ENCODE assay signal across 1 cellular context in genomic region chr14:61501714-61502458, GRCh38.
A peak's percentile ranks its signal among the peaks of the same experiment; 100 is the strongest.
TF ChIP-seq lines count a peak whose summit lies in the region.

No MANE protein-coding gene starts in this region.

TF ChIP-seq in H1, 55 proteins besides CTCF, POLR2A, EP300 and RAD21 (continued from another document):
- TF ChIP-seq ATF2 (IDR thresholded peaks at IDR 0.05; ENCODE audit: low read length) = no peak
- TF ChIP-seq SP4 (IDR thresholded peaks at IDR 0.05; ENCODE audit: low read length) = no peak
- no peak for TF ChIP-seq PHF8 (conservative IDR thresholded peaks at IDR 0.05; ENCODE audit: low read depth, low read length)
- no peak for TF ChIP-seq TCF12 (IDR thresholded peaks at IDR 0.05; ENCODE audit: low read depth, low read length)
- peak; percentile 69 for TF ChIP-seq SRF (IDR thresholded peaks at IDR 0.05; ENCODE audit: low read depth, low read length)
- no peak for TF ChIP-seq CBX8 (IDR thresholded peaks at IDR 0.05; ENCODE audit: borderline replicate concordance, low read depth, low read length)
- TF ChIP-seq RXRA (IDR thresholded peaks at IDR 0.05; ENCODE audit: insufficient read depth, low read depth, low read length) = no peak
- TF ChIP-seq RBBP5 (IDR thresholded peaks at IDR 0.05; ENCODE audit: borderline replicate concordance, low read depth, low read length) = no peak
- TF ChIP-seq ATF3 (IDR thresholded peaks at IDR 0.05; ENCODE audit: insufficient read depth, low read depth, low read length) = no peak
- no peak for TF ChIP-seq POU5F1 (IDR thresholded peaks at IDR 0.05; ENCODE audit: low read depth, low read length)
- no peak for TF ChIP-seq GABPA (IDR thresholded peaks at IDR 0.05; ENCODE audit: borderline replicate concordance, insufficient read depth, low read length)
- no peak for TF ChIP-seq CEBPB (IDR thresholded peaks at IDR 0.05; ENCODE audit: low read depth, low read length)
- no peak for TF ChIP-seq SUZ12 (IDR thresholded peaks at IDR 0.05; ENCODE audit: low read length)
- TF ChIP-seq BCL11A (IDR thresholded peaks at IDR 0.05; ENCODE audit: low read depth in 2 of 2, low read length in 2 of 2) = no peak
- TF ChIP-seq TBP (IDR thresholded peaks at IDR 0.05; ENCODE audit: low read depth, low read length) = peak; percentile 58
- TF ChIP-seq SIRT6 (IDR thresholded peaks at IDR 0.05; ENCODE audit: low read length) = no peak
- TF ChIP-seq RFX5 (IDR thresholded peaks at IDR 0.05; ENCODE audit: borderline replicate concordance, low read depth, low read length) = no peak
- no peak for TF ChIP-seq MAX (IDR thresholded peaks at IDR 0.05)
- TF ChIP-seq ZNF274 (IDR thresholded peaks at IDR 0.05; ENCODE audit: borderline replicate concordance, extremely low read depth, low read length) = no peak
- TF ChIP-seq GTF2F1 (IDR thresholded peaks at IDR 0.05; ENCODE audit: borderline replicate concordance, low read depth, low read length) = no peak
- TF ChIP-seq KDM4A (IDR thresholded peaks at IDR 0.05; ENCODE audit: low read depth, low read length, severe bottlenecking) = no peak
- TF ChIP-seq SAP30 (IDR thresholded peaks at IDR 0.05; ENCODE audit: insufficient read depth, insufficient replicate concordance, low read length) = no peak
- TF ChIP-seq SIX5 (IDR thresholded peaks at IDR 0.05; ENCODE audit: low read depth, low read length) = no peak
- peak; percentile 91 for TF ChIP-seq TAF7 (optimal IDR thresholded peaks at IDR 0.05; ENCODE audit: borderline replicate concordance, low read depth, low read length)
- TF ChIP-seq JUND (IDR thresholded peaks at IDR 0.05; ENCODE audit: low read length) = no peak
- no peak for TF ChIP-seq CBX5 (IDR thresholded peaks at IDR 0.05; ENCODE audit: low read depth, low read length)
- no peak for TF ChIP-seq NRF1 (IDR thresholded peaks at IDR 0.05; ENCODE audit: low read depth, low read length)
- TF ChIP-seq TEAD4 (IDR thresholded peaks at IDR 0.05; ENCODE audit: low read depth, low read length) = no peak
